Comparison of ENCODE assay signal across 8 cellular contexts in the genomic region with DNA sequence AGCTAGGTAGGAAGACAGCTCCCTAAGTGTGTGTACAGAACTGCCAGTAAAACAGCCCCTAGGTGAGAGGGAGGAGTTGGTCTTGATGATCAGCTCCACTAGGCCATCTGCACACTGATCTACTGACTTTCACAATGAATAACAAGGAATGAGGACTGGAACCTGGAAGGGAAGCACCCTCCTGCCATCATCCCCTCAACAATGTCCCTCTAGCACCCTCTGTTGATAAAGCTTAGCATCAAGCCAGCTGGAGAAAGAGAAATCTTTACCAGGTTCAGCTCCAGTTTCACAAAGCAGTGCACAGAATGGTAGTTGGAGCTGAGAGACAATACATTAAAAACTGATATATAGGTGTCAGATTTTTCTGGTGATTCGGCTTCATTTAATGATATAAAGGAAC.
DNase-seq lines count a peak whose midpoint lies in the region; ATAC-seq and TF ChIP-seq lines count a peak whose summit lies in the region.

No MANE protein-coding gene starts in this region.

- TF ChIP-seq CTCF in 22Rv1 (IDR thresholded peaks at IDR 0.05): peak; percentile 72
- TF ChIP-seq CTCF in NB4 (IDR thresholded peaks at IDR 0.05; ENCODE audit: low read depth, low read length): peak; percentile 43
- peak; percentile 69 for TF ChIP-seq CTCF in astrocyte of the spinal cord (IDR thresholded peaks at IDR 0.05; ENCODE audit: low read depth, low read length)

- no peak for TF ChIP-seq POLR2A in NB4 (IDR thresholded peaks at IDR 0.05; ENCODE audit: extremely low read depth, insufficient read length)

- in situ Hi-C loops in astrocyte of the spinal cord (cut with HindIII; ENCODE audit: low sequenced_read_pairs): no loop called here

- peak; percentile 38 for DNase-seq in NB4 (ENCODE audit: low read depth)
- DNase-seq in astrocyte of the spinal cord (ENCODE audit: low read depth, low spot score): peak; percentile 46
- DNase-seq in midbrain (lab: John Stamatoyannopoulos, UW): peak; percentile 15

- H3K27ac ChIP-seq in 22Rv1: peak overlapping the region; percentile 1; the same call in 1 of the 2 replicates

- ATAC-seq in GM18858 (IDR thresholded peaks at IDR 0.05; ENCODE audit: unreplicated experiment) (peak; percentile 59), HG02973 (IDR thresholded peaks at IDR 0.05; ENCODE audit: unreplicated experiment) (no peak), HG03457 (IDR thresholded peaks at IDR 0.05; ENCODE audit: unreplicated experiment) (no peak), GM19397 (IDR thresholded peaks at IDR 0.05; ENCODE audit: unreplicated experiment) (no peak)

- no peak overlapping the region for H3K4me3 ChIP-seq in NB4 (ENCODE audit: low read depth, low read length)
- H3K4me3 ChIP-seq in astrocyte of the spinal cord (ENCODE audit: low read depth, low read length): no peak overlapping the region
